In the genomic region with DNA sequence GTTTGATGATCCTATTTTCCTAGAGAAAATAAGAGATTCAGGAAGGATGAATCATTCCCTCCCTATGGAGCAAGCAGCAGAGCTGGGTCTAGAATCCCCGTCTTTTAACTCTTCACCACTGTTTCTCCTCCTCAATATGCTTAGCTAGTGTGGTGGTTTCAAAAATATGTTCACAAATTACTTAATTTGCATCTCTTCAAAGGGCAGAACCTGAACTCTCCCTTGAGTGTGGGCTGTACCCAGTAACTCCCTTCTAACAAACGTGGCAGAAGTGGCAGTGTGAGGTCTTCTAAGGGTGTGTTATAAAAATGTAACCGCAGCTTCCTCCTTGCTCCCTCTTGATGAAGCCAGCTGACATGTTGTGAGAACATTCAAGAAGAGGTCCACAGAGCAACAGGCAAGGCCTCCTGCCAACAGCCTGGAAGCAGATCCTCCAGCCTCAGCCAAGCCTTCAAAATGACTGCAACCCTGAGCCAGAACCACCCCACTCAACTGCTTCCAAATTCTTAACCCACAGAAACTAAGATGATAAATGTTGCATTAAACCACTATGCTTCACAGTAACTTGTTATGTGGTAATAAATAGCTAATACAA, we compare ENCODE assay signal across 7 cellular contexts. TPM values are rescaled to one million over a fixed set of nuclear protein-coding genes. Genes with fewer than 3 reads are reported as not detected.
DNase-seq lines count a peak whose midpoint lies in the region; ATAC-seq lines count a peak whose summit lies in the region.

No MANE protein-coding gene starts in this region.

- peak overlapping the region; percentile 56 for H3K4me3 Mint-ChIP-seq in activated naive CD8-positive, alpha-beta T cell treated with anti-CD3 and anti-CD28 coated beads, Interleukin-2, amount 50 U/mL, for 24 hours

- peaks cover 16% of the 10 kb centered on the region for H3K4me1 ChIP-seq in right cardiac atrium (ENCODE audit: control insufficient read depth, insufficient read depth, low read length)

- H3K27ac Mint-ChIP-seq in activated naive CD8-positive, alpha-beta T cell treated with anti-CD3 and anti-CD28 coated beads, Interleukin-2, amount 50 U/mL, for 24 hours = peak overlapping the region; percentile 89

- peaks cover 65% of the 10 kb centered on the region for H3K4me1 Mint-ChIP-seq in activated naive CD8-positive, alpha-beta T cell treated with anti-CD3 and anti-CD28 coated beads, Interleukin-2, amount 50 U/mL, for 24 hours

- peak overlapping the region; percentile 12 for H3K27ac ChIP-seq in right cardiac atrium (ENCODE audit: low read length)

- WGBS in right cardiac atrium = 13% methylated on average over 3 of the region's 3 CpGs

- no peak overlapping the region for H3K4me3 ChIP-seq in right cardiac atrium (ENCODE audit: low read length)

- ATAC-seq in GM18909 (IDR thresholded peaks at IDR 0.05; ENCODE audit: poor library complexity, unreplicated experiment) (peak; percentile 92), HG03103 (IDR thresholded peaks at IDR 0.05; ENCODE audit: low read depth, unreplicated experiment) (peak; percentile 88), right cardiac atrium (peak; percentile 90 to 94)
- ATAC-seq in activated naive CD8-positive, alpha-beta T cell treated with anti-CD3 and anti-CD28 coated beads, Interleukin-2, amount 50 U/mL, for 24 hours = peak; percentile 92

- no peaks in the 10 kb centered on the region for H3K27me3 Mint-ChIP-seq in activated naive CD8-positive, alpha-beta T cell treated with anti-CD3 and anti-CD28 coated beads, Interleukin-2, amount 50 U/mL, for 24 hours

- no peaks in the 10 kb centered on the region for H3K36me3 Mint-ChIP-seq in activated naive CD8-positive, alpha-beta T cell treated with anti-CD3 and anti-CD28 coated beads, Interleukin-2, amount 50 U/mL, for 24 hours (ENCODE audit: low read depth)

- DNase-seq in SIG-M5 treated with dmso at 0.1 percent for 504 hours (lab: John Stamatoyannopoulos, UW; ENCODE audit: unreplicated experiment) = peak; percentile 97
- DNase-seq in activated naive CD8-positive, alpha-beta T cell treated with anti-CD3 and anti-CD28 coated beads, Interleukin-2, amount 50 U/mL, for 24 hours = peak; percentile 46
- DNase-seq in right cardiac atrium = peak; percentile 85 to 94 (median 89)
- peak; percentile 26 to 40 (median 29) for DNase-seq in stimulated activated CD4-positive, alpha-beta T cell treated with anti-CD3 and anti-CD28 coated beads, Interleukin-12 subunit alpha, Interleukin-12 subunit beta, amount 100 ng/mL, for 48 hours (ENCODE audit: low read depth in 2 of 3, low spot score in 1 of 3)
- DNase-seq in NCI-H1092 treated with DMSO at 0.1 percent for 48 hours (lab: John Stamatoyannopoulos, UW) = no peak

- H3K9me3 ChIP-seq in right cardiac atrium (ENCODE audit: control insufficient read depth, low read length) = no peaks in the 10 kb centered on the region

- H3K9me3 Mint-ChIP-seq in activated naive CD8-positive, alpha-beta T cell treated with anti-CD3 and anti-CD28 coated beads, Interleukin-2, amount 50 U/mL, for 24 hours = no peaks in the 10 kb centered on the region

- intact Hi-C loops in right cardiac atrium (cut with DNase I) = no loop called here

- no peaks in the 10 kb centered on the region for H3K27me3 ChIP-seq in right cardiac atrium (ENCODE audit: control insufficient read depth, insufficient read depth)

RNA-seq across cellular contexts. Expression of a gene that starts 36.6 kb away (rescaled TPM):
- total RNA-seq in right cardiac atrium = 10 to 100 TPM; 30.2 to 32.4 (median 31.8) TPM
- 10.4 TPM for polyA plus RNA-seq in right cardiac atrium
